Comparison of ENCODE assay signal across 39 cellular contexts in the genomic region with DNA sequence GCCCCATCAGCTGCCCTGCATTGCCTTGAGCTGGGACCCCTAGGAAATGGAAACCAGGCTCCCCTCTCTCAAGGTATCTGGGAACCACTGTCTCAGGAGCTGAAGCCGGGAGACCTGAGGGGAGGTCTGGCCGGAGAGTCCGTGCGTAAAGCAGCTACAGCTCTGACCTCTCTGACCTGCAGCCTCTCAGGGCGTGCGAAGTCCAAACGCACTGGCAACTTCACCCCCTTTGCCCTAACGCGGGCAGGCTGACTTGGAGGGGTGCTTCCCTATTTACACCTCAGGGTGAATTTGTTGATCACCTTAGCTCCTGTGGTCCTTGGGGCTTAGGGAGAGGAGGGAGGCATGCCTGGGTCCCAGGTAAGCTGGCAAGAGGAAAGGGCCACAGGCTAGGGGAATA. TPM values are rescaled to one million over a fixed set of nuclear protein-coding genes. Genes with fewer than 3 reads are reported as not detected.
"Had no signal": no experiment of that assay in that cellular context is flagged by ENCODE, and none has a peak within 500 bp of the region (broad histone marks: within the 10 kb centered on the region; RNA-seq: fewer than 3 reads in every experiment).

No MANE protein-coding gene starts in this region.

- H3K4me1 ChIP-seq: breast epithelium had no signal

- H3K36me3 ChIP-seq: adrenal gland, brain microvascular endothelial cell, breast epithelium had no signal

- ATAC-seq: activated CD8-positive, alpha-beta T cell treated with anti-CD3 and anti-CD28 coated beads for 36 hours; activated naive CD4-positive, alpha-beta T cell treated with anti-CD3 and anti-CD28 coated beads, Interleukin-2, amount 50 U/mL, for 72 hours; activated T-cell treated with anti-CD3 and anti-CD28 coated beads, Interleukin-2, amount 50 U/mL, for 4 hours; activated T-cell treated with anti-CD3 and anti-CD28 coated beads, Interleukin-2, amount 50 U/mL, for 72 hours; activated T-helper 17 cell treated with anti-CD3 and anti-CD28 coated beads, Interleukin-2, amount 50 U/mL, for 72 hours; body of pancreas had no signal

- H3K4me3 ChIP-seq: adrenal gland, body of pancreas, breast epithelium had no signal

- H3K9me3 ChIP-seq: adrenal gland, body of pancreas, breast epithelium had no signal

- FAIRE-seq: astrocyte, TTC549 had no signal

- H3K9me3 Mint-ChIP-seq: activated B cell treated with CpG ODN at 0.5 μM for 24 hours; activated CD4-positive, alpha-beta memory T cell treated with anti-CD3 and anti-CD28 coated beads for 36 hours; activated CD4-positive, alpha-beta T cell treated with anti-CD3 and anti-CD28 coated beads, Interleukin-2, amount 10 ng/mL, durations not matched to agents 24 days and 14 days; activated CD8-positive, alpha-beta T cell treated with anti-CD3 and anti-CD28 coated beads for 36 hours; activated naive CD4-positive, alpha-beta T cell treated with anti-CD3 and anti-CD28 coated beads for 36 hours; activated naive CD4-positive, alpha-beta T cell treated with anti-CD3 and anti-CD28 coated beads, Interleukin-2, amount 50 U/mL, for 72 hours; activated naive CD8-positive, alpha-beta T cell treated with anti-CD3 and anti-CD28 coated beads for 36 hours; activated T-cell treated with anti-CD3 and anti-CD28 coated beads, Interleukin-2, amount 50 U/mL, for 4 hours; activated T-cell treated with anti-CD3 and anti-CD28 coated beads, Interleukin-2, amount 50 U/mL, for 72 hours; activated T-helper 1 cell treated with anti-CD3 and anti-CD28 coated beads, Interleukin-12 subunit alpha, Interleukin-12 subunit beta, Interleukin-2, Interleukin-4 antibody, amounts not matched to agents 30 ng/mL and 10 ng/mL and 1 ng/mL, durations not matched to agents 14 hours and 24 hours and 36 hours; activated T-helper 17 cell treated with anti-CD3 and anti-CD28 coated beads, Interleukin-2, amount 50 U/mL, for 72 hours; T-helper 2 cell treated with Interferon-gamma antibody and Interleukin-4, amounts not matched to agents 5 μg/mL and 100 μg/mL, for 36 hours had no signal

- H3K27me3 ChIP-seq: brain microvascular endothelial cell had no signal

- H3K4me3 Mint-ChIP-seq: activated B cell treated with CpG ODN at 0.5 μM for 24 hours; activated CD4-positive, alpha-beta memory T cell treated with anti-CD3 and anti-CD28 coated beads for 36 hours; activated CD4-positive, alpha-beta T cell treated with anti-CD3 and anti-CD28 coated beads, Interleukin-2, amount 10 ng/mL, durations not matched to agents 24 days and 14 days; activated CD8-positive, alpha-beta T cell treated with anti-CD3 and anti-CD28 coated beads for 36 hours; activated naive CD4-positive, alpha-beta T cell treated with anti-CD3 and anti-CD28 coated beads for 36 hours; activated naive CD8-positive, alpha-beta T cell treated with anti-CD3 and anti-CD28 coated beads for 36 hours; activated T-cell treated with anti-CD3 and anti-CD28 coated beads, Interleukin-2, amount 50 U/mL, for 4 hours; activated T-cell treated with anti-CD3 and anti-CD28 coated beads, Interleukin-2, amount 50 U/mL, for 72 hours; activated T-helper 1 cell treated with anti-CD3 and anti-CD28 coated beads, Interleukin-12 subunit alpha, Interleukin-12 subunit beta, Interleukin-2, Interleukin-4 antibody, amounts not matched to agents 30 ng/mL and 10 ng/mL and 1 ng/mL, durations not matched to agents 14 hours and 24 hours and 36 hours; activated T-helper 17 cell treated with anti-CD3 and anti-CD28 coated beads, Interleukin-2, amount 50 U/mL, for 72 hours; T-helper 2 cell treated with Interferon-gamma antibody and Interleukin-4, amounts not matched to agents 5 μg/mL and 100 μg/mL, for 36 hours had no signal

- H3K27ac Mint-ChIP-seq: activated B cell treated with CpG ODN at 0.5 μM for 24 hours; activated CD4-positive, alpha-beta memory T cell treated with anti-CD3 and anti-CD28 coated beads for 36 hours; activated CD4-positive, alpha-beta T cell treated with anti-CD3 and anti-CD28 coated beads, Interleukin-2, amount 10 ng/mL, durations not matched to agents 24 days and 14 days; activated CD8-positive, alpha-beta T cell treated with anti-CD3 and anti-CD28 coated beads for 36 hours; activated naive CD4-positive, alpha-beta T cell treated with anti-CD3 and anti-CD28 coated beads for 36 hours; activated naive CD4-positive, alpha-beta T cell treated with anti-CD3 and anti-CD28 coated beads, Interleukin-2, amount 50 U/mL, for 72 hours; activated naive CD8-positive, alpha-beta T cell treated with anti-CD3 and anti-CD28 coated beads for 36 hours; activated T-cell treated with anti-CD3 and anti-CD28 coated beads, Interleukin-2, amount 50 U/mL, for 72 hours; activated T-helper 1 cell treated with anti-CD3 and anti-CD28 coated beads, Interleukin-12 subunit alpha, Interleukin-12 subunit beta, Interleukin-2, Interleukin-4 antibody, amounts not matched to agents 30 ng/mL and 10 ng/mL and 1 ng/mL, durations not matched to agents 14 hours and 24 hours and 36 hours; activated T-helper 17 cell treated with anti-CD3 and anti-CD28 coated beads, Interleukin-2, amount 50 U/mL, for 72 hours; T-helper 2 cell treated with Interferon-gamma antibody and Interleukin-4, amounts not matched to agents 5 μg/mL and 100 μg/mL, for 36 hours had no signal

- DNase-seq: activated B cell treated with CpG ODN at 0.5 μM for 24 hours; activated CD4-positive, alpha-beta memory T cell treated with anti-CD3 and anti-CD28 coated beads for 36 hours; activated CD4-positive, alpha-beta T cell treated with anti-CD3 and anti-CD28 coated beads for 4 hours; activated CD4-positive, alpha-beta T cell treated with anti-CD3 and anti-CD28 coated beads, Interleukin-2, amount 10 ng/mL, durations not matched to agents 24 days and 14 days; activated CD4-positive, alpha-beta T cell treated with anti-CD3 and anti-CD28 coated beads, Interleukin-2, amount 50 U/mL, for 1 hour; activated CD4-positive, alpha-beta T cell treated with anti-CD3 and anti-CD28 coated beads, Interleukin-2, amount 50 U/mL, for 4 hours; activated CD4-positive, CD25-positive, alpha-beta regulatory T cell treated with anti-CD3 and anti-CD28 coated beads, Interleukin-2, amount 50 U/mL, for 72 hours; activated CD8-positive, alpha-beta memory T cell treated with anti-CD3 and anti-CD28 coated beads, Interleukin-2, amount 50 U/mL, for 4 hours; activated CD8-positive, alpha-beta T cell treated with anti-CD3 and anti-CD28 coated beads for 36 hours; activated effector memory CD4-positive, alpha-beta T cell treated with anti-CD3 and anti-CD28 coated beads, Interleukin-2, amount 50 U/mL, for 16 hours; activated gamma-delta T cell treated with Interleukin-2 at 50 U/mL for 16 hours; activated naive CD4-positive, alpha-beta T cell; activated naive CD4-positive, alpha-beta T cell treated with anti-CD3 and anti-CD28 coated beads for 36 hours; activated naive CD4-positive, alpha-beta T cell treated with anti-CD3 and anti-CD28 coated beads, Interleukin-2, amount 50 U/mL, for 16 hours; activated naive CD8-positive, alpha-beta T cell treated with anti-CD3 and anti-CD28 coated beads for 36 hours; activated T-cell treated with anti-CD3 and anti-CD28 coated beads for 4 hours; activated T-cell treated with anti-CD3 and anti-CD28 coated beads, Interleukin-2, amount 50 U/mL, for 1 hour; activated T-cell treated with anti-CD3 and anti-CD28 coated beads, Interleukin-2, amount 50 U/mL, for 4 hours; activated T-cell treated with anti-CD3 and anti-CD28 coated beads, Interleukin-2, amount 50 U/mL, for 72 hours; adrenal gland; amniotic stem cell; aorta; body of pancreas; brain microvascular endothelial cell; central memory CD4-positive, alpha-beta T cell; SW 1271; T-helper 2 cell; T-helper 9 cell had no signal

- H3K27ac ChIP-seq: adrenal gland, body of pancreas, brain microvascular endothelial cell, breast epithelium, VCaP had no signal

- H3K36me3 Mint-ChIP-seq: activated CD4-positive, alpha-beta memory T cell treated with anti-CD3 and anti-CD28 coated beads for 36 hours; activated naive CD4-positive, alpha-beta T cell treated with anti-CD3 and anti-CD28 coated beads, Interleukin-2, amount 50 U/mL, for 72 hours had no signal

RNA-seq across cellular contexts. Expression of a gene that starts 17.5 kb away (rescaled TPM):
- total RNA-seq: activated B cell treated with CpG ODN at 0.5 μM for 24 hours; activated CD4-positive, alpha-beta memory T cell treated with anti-CD3 and anti-CD28 coated beads for 36 hours; activated CD4-positive, alpha-beta T cell treated with anti-CD3 and anti-CD28 coated beads, Interleukin-2, amount 10 ng/mL, durations not matched to agents 24 days and 14 days; activated CD8-positive, alpha-beta memory T cell treated with anti-CD3 and anti-CD28 coated beads for 36 hours; activated CD8-positive, alpha-beta T cell treated with anti-CD3 and anti-CD28 coated beads for 36 hours; activated naive CD4-positive, alpha-beta T cell treated with anti-CD3 and anti-CD28 coated beads for 36 hours; activated naive CD4-positive, alpha-beta T cell treated with anti-CD3 and anti-CD28 coated beads, Interleukin-2, amount 50 U/mL, for 72 hours; activated naive CD8-positive, alpha-beta T cell treated with anti-CD3 and anti-CD28 coated beads for 36 hours; activated T-cell treated with anti-CD3 and anti-CD28 coated beads, Interleukin-2, amount 50 U/mL, for 4 hours; activated T-cell treated with anti-CD3 and anti-CD28 coated beads, Interleukin-2, amount 50 U/mL, for 72 hours; activated T-helper 1 cell treated with anti-CD3 and anti-CD28 coated beads, Interleukin-12 subunit alpha, Interleukin-12 subunit beta, Interleukin-2, Interleukin-4 antibody, amounts not matched to agents 30 ng/mL and 10 ng/mL and 1 ng/mL, durations not matched to agents 14 hours and 24 hours and 36 hours; activated T-helper 17 cell treated with anti-CD3 and anti-CD28 coated beads, Interleukin-2, amount 50 U/mL, for 72 hours; cardiac septum; T-helper 1 cell treated with Interleukin-12 subunit alpha and Interleukin-12 subunit beta and Interleukin-4 antibody, amounts not matched to agents 30 ng/mL and 1 ng/mL, for 36 hours had no signal
